Comparison of ENCODE assay signal across 14 cellular contexts in the genomic region with DNA sequence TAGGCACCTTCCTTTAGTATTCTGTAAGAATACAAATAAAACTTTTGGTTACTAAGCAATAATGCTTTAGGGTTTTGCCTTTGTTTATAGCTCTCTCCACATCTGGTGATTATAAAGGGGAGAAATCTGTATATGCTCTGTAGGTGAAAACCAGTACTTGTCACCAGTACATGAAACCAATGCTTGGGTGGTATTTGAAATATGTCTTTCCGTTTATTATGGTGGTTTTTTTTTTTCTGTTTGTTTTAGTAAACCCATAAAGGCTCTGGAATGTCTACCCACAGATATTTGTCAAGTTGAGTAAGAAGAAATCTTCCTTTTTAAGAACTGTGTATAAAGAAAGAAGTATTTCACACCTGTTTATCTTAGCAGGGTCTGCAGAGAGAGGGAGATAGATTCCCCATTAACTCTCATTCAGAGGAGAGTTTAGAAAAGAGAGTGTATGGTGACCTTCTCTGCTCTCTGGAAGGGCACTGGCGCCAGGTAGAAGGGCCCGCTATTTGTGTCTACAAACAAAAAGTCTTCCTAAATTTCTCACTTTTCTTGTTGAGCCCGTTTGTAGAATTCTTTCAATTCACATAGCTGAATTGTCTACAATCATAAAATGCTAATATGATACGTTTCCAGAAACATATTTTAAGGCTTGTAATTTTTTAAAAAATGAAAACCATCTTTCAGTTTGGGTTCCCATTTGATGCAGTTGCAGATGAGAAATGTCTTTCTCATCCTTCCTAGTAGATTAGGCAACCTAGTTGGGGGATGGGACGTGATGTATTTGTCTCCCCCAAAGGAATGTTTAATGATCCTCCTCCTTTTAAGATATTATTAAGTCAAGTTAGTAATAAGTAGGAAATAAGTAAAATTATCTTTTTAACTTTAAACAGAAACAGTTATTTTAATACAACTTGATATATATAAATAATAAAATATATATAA. TPM values are rescaled to one million over a fixed set of nuclear protein-coding genes. Genes with fewer than 3 reads are reported as not detected.
A peak's percentile ranks its signal among the peaks of the same experiment; 100 is the strongest.
DNase-seq lines count a peak whose midpoint lies in the region; ATAC-seq and TF ChIP-seq lines count a peak whose summit lies in the region.
"Had no signal": no experiment of that assay in that cellular context is flagged by ENCODE, and none has a peak within 500 bp of the region (broad histone marks: within the 10 kb centered on the region; RNA-seq: fewer than 3 reads in every experiment).

No MANE protein-coding gene starts in this region.

- TF ChIP-seq CTCF in brain microvascular endothelial cell (IDR thresholded peaks at IDR 0.05; ENCODE audit: low read depth, low read length, missing control alignments) (no peak), mesothelial cell of epicardium (IDR thresholded peaks at IDR 0.05; ENCODE audit: unreplicated experiment) (no peak)
- TF ChIP-seq CTCF in activated CD8-positive, alpha-beta T cell treated with anti-CD3 and anti-CD28 coated beads for 36 hours (IDR thresholded peaks at IDR 0.05), result no peak

- in situ Hi-C loops in ACHN (cut with HindIII; ENCODE audit: low pct_ligation_motif_present, low pct_unique_long_range_greater_than_20kb, low sequenced_read_pairs), result no loop called here
- in situ Hi-C loops in brain microvascular endothelial cell (cut with HindIII; ENCODE audit: low pct_ligation_motif_present, low sequenced_read_pairs), result no loop called here

- intact Hi-C loops in activated CD8-positive, alpha-beta T cell treated with anti-CD3 and anti-CD28 coated beads for 36 hours (cut with micrococcal nuclease), result no loop called here

- DNase-seq in ACHN (peak; percentile 52), HS-5 (ENCODE audit: low read depth) (peak; percentile 77), brain microvascular endothelial cell (no peak), mesothelial cell of epicardium (ENCODE audit: low spot score in 2 of 2, unreplicated experiment in 2 of 2) (no peak)
- no peak for DNase-seq in natural killer cell treated with Interleukin-12 subunit alpha and Interleukin-12 subunit beta and Interleukin-15 and Interleukin-18, amount 100 ng/mL, for 72 hours (ENCODE audit: low spot score)
- no peak for DNase-seq in activated CD8-positive, alpha-beta T cell treated with anti-CD3 and anti-CD28 coated beads for 36 hours
- DNase-seq: CD4-positive, alpha-beta memory T cell; Kasumi-1; NK-92 treated with Interleukin-12 subunit alpha and Interleukin-12 subunit beta, amount 100 ng/mL, for 24 hours had no signal

- no peaks in the 10 kb centered on the region for H3K27me3 ChIP-seq in brain microvascular endothelial cell (replicated peaks)

- no peaks in the 10 kb centered on the region for H3K27me3 Mint-ChIP-seq in mesothelial cell of epicardium (ENCODE audit: low read depth)
- peaks cover 0 to 6% of the 10 kb centered on the region in 2 donors for H3K27me3 Mint-ChIP-seq in natural killer cell treated with Interleukin-12 subunit alpha and Interleukin-12 subunit beta and Interleukin-15 and Interleukin-18, amount 100 ng/mL, for 72 hours
- peaks cover 19% of the 10 kb centered on the region for H3K27me3 Mint-ChIP-seq in activated CD8-positive, alpha-beta T cell treated with anti-CD3 and anti-CD28 coated beads for 36 hours

- peaks cover 41% of the 10 kb centered on the region for H3K36me3 Mint-ChIP-seq in mesothelial cell of epicardium
- H3K36me3 Mint-ChIP-seq in natural killer cell treated with Interleukin-12 subunit alpha and Interleukin-12 subunit beta and Interleukin-15 and Interleukin-18, amount 100 ng/mL, for 72 hours, result peaks cover 40% of the 10 kb centered on the region
- H3K36me3 Mint-ChIP-seq in activated CD8-positive, alpha-beta T cell treated with anti-CD3 and anti-CD28 coated beads for 36 hours (ENCODE audit: low read depth), result no peaks in the 10 kb centered on the region
- H3K36me3 Mint-ChIP-seq: activated naive CD4-positive, alpha-beta T cell treated with anti-CD3 and anti-CD28 coated beads, Interleukin-2, amount 50 U/mL, for 24 hours; CD4-positive, alpha-beta memory T cell had no signal

- no peaks in the 10 kb centered on the region for H3K36me3 ChIP-seq in brain microvascular endothelial cell (replicated peaks)

- H3K4me3 ChIP-seq in brain microvascular endothelial cell (ENCODE audit: low read depth, low read length), result no peak overlapping the region
- H3K4me3 ChIP-seq: lung had no signal

- ATAC-seq in natural killer cell treated with Interleukin-12 subunit alpha and Interleukin-12 subunit beta and Interleukin-15 and Interleukin-18, amount 100 ng/mL, for 72 hours, result no peak
- ATAC-seq in activated CD4-positive, CD25-positive, alpha-beta regulatory T cell treated with anti-CD3 and anti-CD28 coated beads, Interleukin-2, amount 50 U/mL, for 24 hours, result no peak
- no peak for ATAC-seq in activated CD8-positive, alpha-beta T cell treated with anti-CD3 and anti-CD28 coated beads for 36 hours
- ATAC-seq in GM18867 (IDR thresholded peaks at IDR 0.05; ENCODE audit: unreplicated experiment), result no peak
- ATAC-seq: WTC11 had no signal

- H3K4me3 Mint-ChIP-seq in mesothelial cell of epicardium, result no peak overlapping the region
- H3K4me3 Mint-ChIP-seq in natural killer cell treated with Interleukin-12 subunit alpha and Interleukin-12 subunit beta and Interleukin-15 and Interleukin-18, amount 100 ng/mL, for 72 hours, result no peak overlapping the region
- H3K4me3 Mint-ChIP-seq in activated CD8-positive, alpha-beta T cell treated with anti-CD3 and anti-CD28 coated beads for 36 hours, result no peak overlapping the region
- H3K4me3 Mint-ChIP-seq: activated naive CD4-positive, alpha-beta T cell treated with anti-CD3 and anti-CD28 coated beads, Interleukin-2, amount 50 U/mL, for 24 hours; CD4-positive, alpha-beta memory T cell; WTC11 had no signal

- peak overlapping the region; percentile 93 for H3K27ac Mint-ChIP-seq in mesothelial cell of epicardium
- H3K27ac Mint-ChIP-seq in natural killer cell treated with Interleukin-12 subunit alpha and Interleukin-12 subunit beta and Interleukin-15 and Interleukin-18, amount 100 ng/mL, for 72 hours, result peak overlapping the region in 1 of 2 donors; percentile 26
- H3K27ac Mint-ChIP-seq in activated CD8-positive, alpha-beta T cell treated with anti-CD3 and anti-CD28 coated beads for 36 hours, result no peak overlapping the region
- H3K27ac Mint-ChIP-seq: activated naive CD4-positive, alpha-beta T cell treated with anti-CD3 and anti-CD28 coated beads, Interleukin-2, amount 50 U/mL, for 24 hours; CD4-positive, alpha-beta memory T cell; WTC11 had no signal

- CTCF ChIA-PET in activated CD8-positive, alpha-beta T cell treated with anti-CD3 and anti-CD28 coated beads for 36 hours (lab: Charles Lee), result interaction anchor here (0.8 kb wide), 1 partner anchor 10 kb away, joined by 4 read pairs; no protein-coding TSS in a partner anchor

- peaks cover 14% of the 10 kb centered on the region for H3K4me1 Mint-ChIP-seq in mesothelial cell of epicardium
- H3K4me1 Mint-ChIP-seq in natural killer cell treated with Interleukin-12 subunit alpha and Interleukin-12 subunit beta and Interleukin-15 and Interleukin-18, amount 100 ng/mL, for 72 hours (ENCODE audit: low read depth in 2 of 2), result peaks cover 46 to 62% of the 10 kb centered on the region in 2 donors
- no peaks in the 10 kb centered on the region for H3K4me1 Mint-ChIP-seq in activated CD8-positive, alpha-beta T cell treated with anti-CD3 and anti-CD28 coated beads for 36 hours (ENCODE audit: low read depth)
- H3K4me1 Mint-ChIP-seq: activated naive CD4-positive, alpha-beta T cell treated with anti-CD3 and anti-CD28 coated beads, Interleukin-2, amount 50 U/mL, for 24 hours; CD4-positive, alpha-beta memory T cell had no signal

- POLR2A ChIA-PET in activated CD8-positive, alpha-beta T cell treated with anti-CD3 and anti-CD28 coated beads for 36 hours (lab: Charles Lee), result interaction anchor here (1.0 kb wide), 1 partner anchor 9 kb away, joined by 3 read pairs; no protein-coding TSS in a partner anchor

- peak overlapping the region; percentile 82 for H3K27ac ChIP-seq in brain microvascular endothelial cell

- H3K9me3 Mint-ChIP-seq in mesothelial cell of epicardium, result peaks cover 39% of the 10 kb centered on the region
- H3K9me3 Mint-ChIP-seq in natural killer cell treated with Interleukin-12 subunit alpha and Interleukin-12 subunit beta and Interleukin-15 and Interleukin-18, amount 100 ng/mL, for 72 hours, result peaks cover 17% of the 10 kb centered on the region
- H3K9me3 Mint-ChIP-seq in activated CD8-positive, alpha-beta T cell treated with anti-CD3 and anti-CD28 coated beads for 36 hours, result peaks cover 6% of the 10 kb centered on the region

RNA-seq across cellular contexts. Expression of gene MAP3K20, which starts 33.9 kb away (rescaled TPM):
- total RNA-seq in mesothelial cell of epicardium, result 33.7 to 37.1 TPM (median 34.1 TPM) in 3 replicates
- 10 to 100 TPM; 30.1 to 76.8 TPM for total RNA-seq in natural killer cell treated with Interleukin-12 subunit alpha and Interleukin-12 subunit beta and Interleukin-15 and Interleukin-18, amount 100 ng/mL, for 72 hours
- total RNA-seq in activated CD8-positive, alpha-beta T cell treated with anti-CD3 and anti-CD28 coated beads for 36 hours, result 10 to 100 TPM in 1 of 2 experiments, 1 to 10 TPM in 1; 8.0 to 10.2 TPM

Comparison
In these comparisons a context has a peak if more than half of its experiments do, and no peak if none do; other contexts are left out.
1. DNase-seq: peak in ACHN (single experiment) and HS-5 (single experiment); none in brain microvascular endothelial cell (single experiment), mesothelial cell of epicardium (0 of 2), natural killer cell treated with Interleukin-12 subunit alpha and Interleukin-12 subunit beta and Interleukin-15 and Interleukin-18, amount 100 ng/mL, for 72 hours (single experiment) and activated CD8-positive, alpha-beta T cell treated with anti-CD3 and anti-CD28 coated beads for 36 hours (single experiment).